In genomic region chr12:6376079-6376941, GRCh38 we compare ENCODE assay signal across 1 cellular context.
A peak's percentile ranks its signal among the peaks of the same experiment; 100 is the strongest.
TF ChIP-seq lines count a peak whose summit lies in the region.

No MANE protein-coding gene starts in this region.

TF ChIP-seq in H1, 55 proteins besides CTCF, POLR2A, EP300 and RAD21 (continued from another document):
- TF ChIP-seq SRF (IDR thresholded peaks at IDR 0.05; ENCODE audit: low read depth, low read length): no peak
- TF ChIP-seq E2F6 (IDR thresholded peaks at IDR 0.05): peak; percentile 61
- no peak for TF ChIP-seq RFX5 (IDR thresholded peaks at IDR 0.05; ENCODE audit: borderline replicate concordance, low read depth, low read length)
- TF ChIP-seq PHF8 (conservative IDR thresholded peaks at IDR 0.05; ENCODE audit: low read depth, low read length): no peak
- 0 out of 2 replicates have a peak, but pooled peaks have one; percentile 30 for TF ChIP-seq SP1 (IDR thresholded peaks at IDR 0.05; ENCODE audit: low read depth, low read length)
- peak; percentile 39 for TF ChIP-seq NANOG (IDR thresholded peaks at IDR 0.05; ENCODE audit: insufficient read depth, low read depth, low read length, poor library complexity, severe bottlenecking)
- no peak for TF ChIP-seq TAF7 (optimal IDR thresholded peaks at IDR 0.05; ENCODE audit: borderline replicate concordance, low read depth, low read length)
- TF ChIP-seq ATF3 (IDR thresholded peaks at IDR 0.05; ENCODE audit: insufficient read depth, low read depth, low read length): no peak
- no peak for TF ChIP-seq BCL11A (IDR thresholded peaks at IDR 0.05; ENCODE audit: low read depth in 2 of 2, low read length in 2 of 2)
- TF ChIP-seq TEAD4 (IDR thresholded peaks at IDR 0.05; ENCODE audit: low read depth, low read length): peak; percentile 96
- no peak for TF ChIP-seq EGR1 (IDR thresholded peaks at IDR 0.05; ENCODE audit: borderline replicate concordance, low read depth, low read length)
- peak; percentile 2; the same call in 1 of the 2 replicates for TF ChIP-seq TAF1 (IDR thresholded peaks at IDR 0.05; ENCODE audit: low read depth, low read length)
- 0 out of 2 replicates have a peak, but pooled peaks have one; percentile 48 for TF ChIP-seq YY1 (IDR thresholded peaks at IDR 0.05; ENCODE audit: low read depth, low read length)
- TF ChIP-seq BACH1 (IDR thresholded peaks at IDR 0.05; ENCODE audit: low read length): no peak
- TF ChIP-seq SUZ12 (IDR thresholded peaks at IDR 0.05; ENCODE audit: low read length): no peak
- TF ChIP-seq SIRT6 (IDR thresholded peaks at IDR 0.05; ENCODE audit: low read length): no peak
- 0 out of 2 replicates have a peak, but pooled peaks have one; percentile 57 for TF ChIP-seq TCF12 (IDR thresholded peaks at IDR 0.05; ENCODE audit: low read depth, low read length)
- TF ChIP-seq RNF2 (IDR thresholded peaks at IDR 0.05; ENCODE audit: borderline replicate concordance, low read depth, low read length, missing control alignments, poor library complexity, severe bottlenecking): no peak
- TF ChIP-seq JUN (IDR thresholded peaks at IDR 0.05; ENCODE audit: low read depth, low read length): no peak
- no peak for TF ChIP-seq CBX5 (IDR thresholded peaks at IDR 0.05; ENCODE audit: low read depth, low read length)
